18 cellular contexts compared by ENCODE assay signal in genomic region chr7:38382627-38383026, GRCh38.
DNase-seq lines count a peak whose midpoint lies in the region; ATAC-seq, FAIRE-seq and TF ChIP-seq lines count a peak whose summit lies in the region.
"Had no signal": no experiment of that assay in that cellular context is flagged by ENCODE, and none has a peak within 500 bp of the region (broad histone marks: within the 10 kb centered on the region; RNA-seq: fewer than 3 reads in every experiment).

No MANE protein-coding gene starts in this region.

- H3K4me3 ChIP-seq in astrocyte (ENCODE audit: insufficient read depth, low read depth, low read length) = no peak overlapping the region

- H3K9me3 Mint-ChIP-seq in astrocyte (ENCODE audit: unreplicated experiment) = no peaks in the 10 kb centered on the region
- H3K9me3 Mint-ChIP-seq in endothelial cell (ENCODE audit: unreplicated experiment) = no peaks in the 10 kb centered on the region
- H3K9me3 Mint-ChIP-seq: activated CD4-positive, alpha-beta memory T cell treated with anti-CD3 and anti-CD28 coated beads, Interleukin-2, amount 10 ng/mL, durations not matched to agents 7 days and 5 days; activated naive CD8-positive, alpha-beta T cell treated with anti-CD3 and anti-CD28 coated beads, Interleukin-2, amount 10 ng/mL, durations not matched to agents 7 days and 5 days; activated T-cell treated with anti-CD3 and anti-CD28 coated beads, Interleukin-2, amount 50 U/mL, for 72 hours had no signal

- peak; percentile 58 for FAIRE-seq in astrocyte (lab: Jason Lieb, UNC)
- FAIRE-seq: D721Med, GM18507, keratinocyte had no signal

- TF ChIP-seq CTCF in astrocyte (IDR thresholded peaks at IDR 0.05; ENCODE audit: insufficient read depth, low read depth, low read length) (no peak), foreskin keratinocyte (conservative IDR thresholded peaks at IDR 0.05) (no peak), endothelial cell (IDR thresholded peaks at IDR 0.05; ENCODE audit: unreplicated experiment) (no peak)

- H3K27me3 ChIP-seq in astrocyte (ENCODE audit: insufficient read depth, low read length) (no peaks in the 10 kb centered on the region), foreskin keratinocyte (no peaks in the 10 kb centered on the region)

- no peaks in the 10 kb centered on the region for H3K36me3 ChIP-seq in astrocyte (ENCODE audit: insufficient read depth, low read length)
- H3K36me3 ChIP-seq: BE2C had no signal

- no peak overlapping the region for H3K27ac ChIP-seq in astrocyte (ENCODE audit: low read depth, low read length)
- no peak overlapping the region for H3K27ac ChIP-seq in foreskin keratinocyte

- no peak for ATAC-seq in foreskin keratinocyte
- ATAC-seq: activated T-cell treated with anti-CD3 and anti-CD28 coated beads, Interleukin-2, amount 50 U/mL, for 72 hours had no signal

- H3K79me2 ChIP-seq in astrocyte (ENCODE audit: insufficient read depth, low read length) = no peaks in the 10 kb centered on the region

- H3K4me1 ChIP-seq in astrocyte (ENCODE audit: insufficient read depth, low read length) (no peaks in the 10 kb centered on the region), foreskin keratinocyte (no peaks in the 10 kb centered on the region)
- H3K4me1 ChIP-seq: BE2C had no signal

- H3K4me1 Mint-ChIP-seq in astrocyte (ENCODE audit: low read depth, unreplicated experiment) (peaks cover 15% of the 10 kb centered on the region), endothelial cell (ENCODE audit: unreplicated experiment) (peaks cover 18% of the 10 kb centered on the region)
- H3K4me1 Mint-ChIP-seq: activated CD4-positive, alpha-beta memory T cell treated with anti-CD3 and anti-CD28 coated beads, Interleukin-2, amount 10 ng/mL, durations not matched to agents 7 days and 5 days had no signal

- H3K27ac Mint-ChIP-seq in astrocyte (ENCODE audit: unreplicated experiment) (no peak overlapping the region), endothelial cell (ENCODE audit: unreplicated experiment) (no peak overlapping the region)
- H3K27ac Mint-ChIP-seq: activated CD4-positive, alpha-beta memory T cell treated with anti-CD3 and anti-CD28 coated beads, Interleukin-2, amount 10 ng/mL, durations not matched to agents 7 days and 5 days; activated naive CD8-positive, alpha-beta T cell treated with anti-CD3 and anti-CD28 coated beads, Interleukin-2, amount 10 ng/mL, durations not matched to agents 7 days and 5 days; activated T-cell treated with anti-CD3 and anti-CD28 coated beads, Interleukin-2, amount 50 U/mL, for 72 hours had no signal

- H4K20me1 ChIP-seq in astrocyte (ENCODE audit: insufficient read depth, low read length) = no peaks in the 10 kb centered on the region

- H3K27me3 Mint-ChIP-seq in astrocyte (ENCODE audit: low read depth, unreplicated experiment) (peaks cover 2% of the 10 kb centered on the region), endothelial cell (ENCODE audit: unreplicated experiment) (no peaks in the 10 kb centered on the region)
- H3K27me3 Mint-ChIP-seq: activated CD4-positive, alpha-beta memory T cell treated with anti-CD3 and anti-CD28 coated beads, Interleukin-2, amount 10 ng/mL, durations not matched to agents 7 days and 5 days; activated naive CD8-positive, alpha-beta T cell treated with anti-CD3 and anti-CD28 coated beads, Interleukin-2, amount 10 ng/mL, durations not matched to agents 7 days and 5 days had no signal

- DNase-seq in AG08395 (ENCODE audit: low spot score) = peak; percentile 72
- peak; percentile 22 for DNase-seq in GM04503 (ENCODE audit: low read depth)
- DNase-seq in astrocyte (ENCODE audit: low read depth) = peak; percentile 80
- peak; percentile 64 for DNase-seq in glomerular visceral epithelial cell (ENCODE audit: extremely low spot score)
- DNase-seq in foreskin keratinocyte = no peak
- no peak for DNase-seq in SHP77 treated with DMSO at 0.1 percent for 48 hours (lab: John Stamatoyannopoulos, UW)
- DNase-seq in endothelial cell (ENCODE audit: low spot score) = no peak
- no peak for DNase-seq in DMS79 treated with DMSO at 0.1 percent for 48 hours (lab: John Stamatoyannopoulos, UW)
- DNase-seq: activated CD4-positive, alpha-beta memory T cell treated with anti-CD3 and anti-CD28 coated beads, Interleukin-2, amount 10 ng/mL, durations not matched to agents 7 days and 5 days; activated naive CD8-positive, alpha-beta T cell treated with anti-CD3 and anti-CD28 coated beads, Interleukin-2, amount 10 ng/mL, durations not matched to agents 7 days and 5 days; activated T-cell treated with anti-CD3 and anti-CD28 coated beads, Interleukin-2, amount 50 U/mL, for 72 hours; BE2C; mesendoderm; NCI-H1930; NCI-H526 treated with DMSO at 0.1 percent for 48 hours had no signal

- no peak overlapping the region for H2AFZ ChIP-seq in astrocyte (ENCODE audit: low read depth, low read length)

- no peaks in the 10 kb centered on the region for H3K9me3 ChIP-seq in astrocyte (ENCODE audit: insufficient read depth, low read depth, low read length)
- H3K9me3 ChIP-seq: BE2C had no signal

- H3K9ac ChIP-seq in astrocyte (ENCODE audit: low read length) = no peak overlapping the region

- H3K4me3 Mint-ChIP-seq in astrocyte (ENCODE audit: unreplicated experiment) = no peak overlapping the region
- no peak overlapping the region for H3K4me3 Mint-ChIP-seq in endothelial cell (ENCODE audit: unreplicated experiment)
- H3K4me3 Mint-ChIP-seq: activated CD4-positive, alpha-beta memory T cell treated with anti-CD3 and anti-CD28 coated beads, Interleukin-2, amount 10 ng/mL, durations not matched to agents 7 days and 5 days; activated naive CD8-positive, alpha-beta T cell treated with anti-CD3 and anti-CD28 coated beads, Interleukin-2, amount 10 ng/mL, durations not matched to agents 7 days and 5 days; activated T-cell treated with anti-CD3 and anti-CD28 coated beads, Interleukin-2, amount 50 U/mL, for 72 hours had no signal

- H3K36me3 Mint-ChIP-seq in astrocyte (ENCODE audit: low read depth, unreplicated experiment) (no peaks in the 10 kb centered on the region), endothelial cell (ENCODE audit: low read depth, unreplicated experiment) (peaks cover 6% of the 10 kb centered on the region)

- H3K4me2 ChIP-seq in astrocyte (ENCODE audit: low read length) = no peak overlapping the region

Comparison
In these comparisons a context has a peak if more than half of its experiments do, and no peak if none do; other contexts are left out.
1. DNase-seq: peak in AG08395 (single experiment), GM04503 (single experiment), astrocyte (single experiment) and glomerular visceral epithelial cell (single experiment); none in foreskin keratinocyte (0 of 2), SHP77 treated with DMSO at 0.1 percent for 48 hours (single experiment), endothelial cell (single experiment) and DMS79 treated with DMSO at 0.1 percent for 48 hours (single experiment).